Comparison of ENCODE assay signal across 8 cellular contexts in the genomic region with DNA sequence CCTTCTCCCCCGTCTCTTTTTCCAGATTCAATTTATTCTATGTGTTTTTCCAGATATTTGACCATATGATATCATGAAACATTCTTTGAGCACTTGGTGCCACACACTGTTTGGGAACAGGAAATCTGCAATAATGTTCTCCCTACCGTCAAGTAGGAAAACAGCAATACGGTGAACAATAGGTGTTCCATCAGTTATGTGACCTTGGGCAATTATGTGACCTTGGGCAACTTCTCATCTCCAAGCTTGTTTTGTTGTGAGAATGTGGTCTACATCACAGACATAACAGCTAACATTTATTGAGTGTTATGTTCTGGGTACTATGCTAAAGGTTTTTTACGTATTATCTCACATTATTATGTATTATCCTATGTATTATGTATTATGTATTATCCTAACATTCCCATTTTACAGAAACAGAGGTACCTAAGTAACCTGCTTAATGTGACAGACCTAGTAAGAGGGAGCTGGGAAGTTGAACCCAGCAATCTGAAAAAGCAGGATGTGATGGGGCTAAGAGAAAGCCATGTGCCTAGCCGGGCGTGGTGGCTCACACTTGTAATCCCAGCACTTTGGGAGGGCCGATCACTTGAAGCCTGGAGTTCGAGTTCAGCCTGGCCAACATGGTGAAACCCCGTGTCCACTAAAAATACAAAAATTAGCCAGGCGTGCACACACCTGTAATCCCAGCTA. TPM values are rescaled to one million over a fixed set of nuclear protein-coding genes. Genes with fewer than 3 reads are reported as not detected.
DNase-seq lines count a peak whose midpoint lies in the region; ATAC-seq and TF ChIP-seq lines count a peak whose summit lies in the region.

No MANE protein-coding gene starts in this region.

- peaks cover 49% of the 10 kb centered on the region for H3K4me1 Mint-ChIP-seq in activated naive CD4-positive, alpha-beta T cell treated with anti-CD3 and anti-CD28 coated beads, Interleukin-2, amount 50 U/mL, for 24 hours
- peaks cover 35% of the 10 kb centered on the region for H3K4me1 Mint-ChIP-seq in activated naive CD8-positive, alpha-beta T cell treated with anti-CD3 and anti-CD28 coated beads, Interleukin-2, amount 10 ng/mL, durations not matched to agents 7 days and 5 days
- H3K4me1 Mint-ChIP-seq in type B pancreatic cell (ENCODE audit: unreplicated experiment): peaks cover 34% of the 10 kb centered on the region

- H3K4me3 Mint-ChIP-seq in activated naive CD4-positive, alpha-beta T cell treated with anti-CD3 and anti-CD28 coated beads, Interleukin-2, amount 50 U/mL, for 24 hours: peak overlapping the region; percentile 100
- peak overlapping the region; percentile 95 for H3K4me3 Mint-ChIP-seq in activated naive CD8-positive, alpha-beta T cell treated with anti-CD3 and anti-CD28 coated beads, Interleukin-2, amount 10 ng/mL, durations not matched to agents 7 days and 5 days
- H3K4me3 Mint-ChIP-seq in type B pancreatic cell: peak overlapping the region; percentile 86

- H3K4me3 ChIP-seq in right lobe of liver: peak overlapping the region; percentile 70 to 91 (median 79)

- 53% methylated on average over 10 of the region's 10 CpGs for WGBS in right lobe of liver (ENCODE audit: insufficient coverage, low coverage, low lambda C conversion rate, missing lambda C conversion rate)

- no peak for ATAC-seq in activated naive CD8-positive, alpha-beta T cell treated with anti-CD3 and anti-CD28 coated beads, Interleukin-2, amount 10 ng/mL, durations not matched to agents 7 days and 5 days (ENCODE audit: low read depth)
- ATAC-seq in right lobe of liver: no peak

- no peaks in the 10 kb centered on the region for H3K27me3 ChIP-seq in right lobe of liver

- H3K36me3 Mint-ChIP-seq in activated naive CD4-positive, alpha-beta T cell treated with anti-CD3 and anti-CD28 coated beads, Interleukin-2, amount 50 U/mL, for 24 hours: peaks cover 11% of the 10 kb centered on the region
- peaks cover 11% of the 10 kb centered on the region for H3K36me3 Mint-ChIP-seq in activated naive CD8-positive, alpha-beta T cell treated with anti-CD3 and anti-CD28 coated beads, Interleukin-2, amount 10 ng/mL, durations not matched to agents 7 days and 5 days
- H3K36me3 Mint-ChIP-seq in type B pancreatic cell: peaks cover 14% of the 10 kb centered on the region

- TF ChIP-seq CTCF in right lobe of liver (IDR thresholded peaks at IDR 0.05): no peak
- TF ChIP-seq CTCF in type B pancreatic cell (conservative IDR thresholded peaks at IDR 0.05): no peak

- H3K27ac Mint-ChIP-seq in activated naive CD4-positive, alpha-beta T cell treated with anti-CD3 and anti-CD28 coated beads, Interleukin-2, amount 50 U/mL, for 24 hours: peak overlapping the region; percentile 98
- peak overlapping the region; percentile 93 for H3K27ac Mint-ChIP-seq in activated naive CD8-positive, alpha-beta T cell treated with anti-CD3 and anti-CD28 coated beads, Interleukin-2, amount 10 ng/mL, durations not matched to agents 7 days and 5 days
- H3K27ac Mint-ChIP-seq in type B pancreatic cell: peak overlapping the region; percentile 97

- H3K4me1 ChIP-seq in right lobe of liver: peaks cover 0 to 17% (median 4%) of the 10 kb centered on the region in 4 donors

- intact Hi-C loops in right lobe of liver (cut with DNase I): no loop called here

- DNase-seq in activated naive CD4-positive, alpha-beta T cell treated with anti-CD3 and anti-CD28 coated beads, Interleukin-2, amount 50 U/mL, for 16 hours: no peak
- DNase-seq in activated naive CD8-positive, alpha-beta T cell treated with anti-CD3 and anti-CD28 coated beads, Interleukin-2, amount 10 ng/mL, durations not matched to agents 7 days and 5 days: no peak
- DNase-seq in right lobe of liver (no peak), type B pancreatic cell (ENCODE audit: extremely low spot score, unreplicated experiment) (no peak), NOMO-1 (lab: John Stamatoyannopoulos, UW; ENCODE audit: unreplicated experiment in 2 of 2) (no peak), globus pallidus (ENCODE audit: low spot score) (no peak), NCI-H1105 treated with DMSO at 0.1 percent for 48 hours (lab: John Stamatoyannopoulos, UW) (no peak)

- H3K27me3 Mint-ChIP-seq in activated naive CD4-positive, alpha-beta T cell treated with anti-CD3 and anti-CD28 coated beads, Interleukin-2, amount 50 U/mL, for 24 hours: no peaks in the 10 kb centered on the region
- H3K27me3 Mint-ChIP-seq in activated naive CD8-positive, alpha-beta T cell treated with anti-CD3 and anti-CD28 coated beads, Interleukin-2, amount 10 ng/mL, durations not matched to agents 7 days and 5 days: no peaks in the 10 kb centered on the region
- no peaks in the 10 kb centered on the region for H3K27me3 Mint-ChIP-seq in type B pancreatic cell

- H3K36me3 ChIP-seq in right lobe of liver: no peaks in the 10 kb centered on the region

- H3K9me3 Mint-ChIP-seq in activated naive CD4-positive, alpha-beta T cell treated with anti-CD3 and anti-CD28 coated beads, Interleukin-2, amount 50 U/mL, for 24 hours: no peaks in the 10 kb centered on the region
- no peaks in the 10 kb centered on the region for H3K9me3 Mint-ChIP-seq in activated naive CD8-positive, alpha-beta T cell treated with anti-CD3 and anti-CD28 coated beads, Interleukin-2, amount 10 ng/mL, durations not matched to agents 7 days and 5 days
- H3K9me3 Mint-ChIP-seq in type B pancreatic cell: no peaks in the 10 kb centered on the region

- no peaks in the 10 kb centered on the region for H3K9me3 ChIP-seq in right lobe of liver

- no peak for TF ChIP-seq POLR2A in right lobe of liver (IDR thresholded peaks at IDR 0.05)

- H3K27ac ChIP-seq in right lobe of liver: peak overlapping the region; percentile 85 to 92 (median 92)

- POLR2A ChIA-PET in activated naive CD8-positive, alpha-beta T cell treated with anti-CD3 and anti-CD28 coated beads, Interleukin-2, amount 10 ng/mL, durations not matched to agents 7 days and 5 days (lab: Charles Lee): interaction anchor here (0.9 to 2.5 kb wide), 6 partner anchors 10 to 261 kb away, joined by 3 to 6 read pairs (median 3); no protein-coding TSS in a partner anchor

RNA-seq across cellular contexts. Expression of gene NEK9, which starts 1.2 kb away (rescaled TPM):
- total RNA-seq in activated naive CD8-positive, alpha-beta T cell treated with anti-CD3 and anti-CD28 coated beads, Interleukin-2, amount 10 ng/mL, durations not matched to agents 7 days and 5 days: 100 to 1,000 TPM in 1 of 2 experiments, 10 to 100 TPM in 1; 95.2 to 104 TPM
- total RNA-seq in right lobe of liver (10 to 100 TPM; 22.2 to 56.8 (median 39.6) TPM), type B pancreatic cell (ENCODE audit: low replicate concordance) (81.3 and 117 TPM in 2 replicates)

RNA-seq across cellular contexts. Expression of gene TMED10, which starts 48.4 kb away (rescaled TPM):
- total RNA-seq in activated naive CD8-positive, alpha-beta T cell treated with anti-CD3 and anti-CD28 coated beads, Interleukin-2, amount 10 ng/mL, durations not matched to agents 7 days and 5 days: 100 to 1,000 TPM; 149 to 154 TPM
- total RNA-seq in right lobe of liver: 100 to 1,000 TPM; 205 to 296 (median 279) TPM
- 273 and 303 TPM in 2 replicates for total RNA-seq in type B pancreatic cell (ENCODE audit: low replicate concordance)

RNA-seq across cellular contexts. Expression of gene ZC2HC1C, which starts 58.6 kb away (rescaled TPM):
- 1 to 10 TPM in 1 of 2 experiments, under 1 TPM in 1; 0.69 to 1.5 TPM for total RNA-seq in activated naive CD8-positive, alpha-beta T cell treated with anti-CD3 and anti-CD28 coated beads, Interleukin-2, amount 10 ng/mL, durations not matched to agents 7 days and 5 days
- total RNA-seq in right lobe of liver (1 to 10 TPM; 2.1 to 9.6 (median 3.1) TPM), type B pancreatic cell (ENCODE audit: low replicate concordance) (3.7 and 4.7 TPM in 2 replicates)
